ENCODE assay signal across 8 cellular contexts in the genomic region with DNA sequence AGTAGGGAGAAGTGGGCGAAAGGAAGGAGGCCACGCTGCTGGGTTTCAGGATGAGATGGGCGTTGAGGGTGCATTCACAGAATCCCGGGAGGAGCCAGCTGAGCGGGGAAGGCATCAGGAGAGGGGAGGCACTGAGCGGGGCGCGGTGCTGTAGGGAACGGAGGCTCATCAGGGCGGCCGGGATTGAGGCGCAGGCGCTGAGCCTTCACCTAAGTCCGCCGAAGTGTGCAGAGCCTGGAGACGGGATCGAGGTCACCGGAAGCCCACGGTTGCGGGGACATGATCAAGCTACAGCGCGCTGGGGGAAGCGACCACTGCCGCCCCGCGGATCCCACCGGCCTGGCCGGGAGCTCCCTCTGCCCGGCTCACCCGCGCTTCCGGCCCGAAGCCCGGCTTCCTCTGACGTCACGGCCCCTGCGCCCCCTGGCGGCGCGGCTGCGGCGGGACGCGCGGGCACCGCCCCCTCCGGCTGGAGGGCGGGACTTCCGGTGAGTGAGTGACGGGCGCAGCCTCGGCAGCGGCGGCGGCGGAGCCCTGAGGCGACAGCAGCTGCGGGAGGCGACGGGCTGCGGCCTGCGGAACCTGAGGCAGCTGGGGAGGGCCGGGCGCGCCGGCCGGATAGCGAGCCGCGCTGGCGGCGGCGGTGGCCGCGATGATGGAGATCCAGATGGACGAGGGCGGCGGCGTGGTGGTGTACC. TPM values are rescaled to one million over a fixed set of nuclear protein-coding genes. Genes with fewer than 3 reads are reported as not detected.
DNase-seq lines count a peak whose midpoint lies in the region; ATAC-seq and TF ChIP-seq lines count a peak whose summit lies in the region.

Gene MAPK8IP3 (plus strand): TSS at position 508 of the 698 bp plus-strand sequence. CDS start 145 bp downstream, at position 653.

- H3K36me3 ChIP-seq in kidney epithelial cell (ENCODE audit: control insufficient read depth, insufficient read depth, low read length) = no peaks in the 10 kb centered on the region

- TF ChIP-seq CTCF in AG10803 (conservative IDR thresholded peaks at IDR 0.05; ENCODE audit: low read length) (peak; percentile 43), kidney epithelial cell (IDR thresholded peaks at IDR 0.05; ENCODE audit: insufficient read depth, low read length, poor library complexity, severe bottlenecking) (peak; percentile 20)

- H3K4me3 ChIP-seq in AG10803 (ENCODE audit: low read length) = peak within 1 kb of the TSS; percentile 97
- peak within 1 kb of the TSS; percentile 74 for H3K4me3 ChIP-seq in kidney epithelial cell (ENCODE audit: low read depth, low read length)

- H3K27me3 ChIP-seq in kidney epithelial cell (ENCODE audit: control insufficient read depth, insufficient read depth, low read length) = no peaks in the 10 kb centered on the region

- peak; percentile 77 for ATAC-seq in GM19023 (IDR thresholded peaks at IDR 0.05; ENCODE audit: unreplicated experiment)
- peak; percentile 75 for ATAC-seq in HG03196 (IDR thresholded peaks at IDR 0.05; ENCODE audit: unreplicated experiment)
- peak; percentile 89 to 93 for ATAC-seq in activated CD4-positive, CD25-positive, alpha-beta regulatory T cell treated with anti-CD3 and anti-CD28 coated beads, Interleukin-2, amount 50 U/mL, for 24 hours

- DNase-seq in AG10803 (ENCODE audit: low read depth) (peak; percentile 83), NCI-H226 (peak; percentile 70), cerebellar cortex (ENCODE audit: low spot score) (peak; percentile 85), kidney epithelial cell (ENCODE audit: low read depth) (no peak)
- peak; percentile 92 for DNase-seq in stimulated activated CD4-positive, alpha-beta T cell treated with anti-CD3 and anti-CD28 coated beads, Interleukin-15, amount 100 ng/mL, for 24 hours

RNA-seq across cellular contexts. Expression of gene MAPK8IP3, which starts in this region (rescaled TPM):
- total RNA-seq in kidney epithelial cell = 32.6 and 46.9 TPM in 2 replicates
